In the genomic region with DNA sequence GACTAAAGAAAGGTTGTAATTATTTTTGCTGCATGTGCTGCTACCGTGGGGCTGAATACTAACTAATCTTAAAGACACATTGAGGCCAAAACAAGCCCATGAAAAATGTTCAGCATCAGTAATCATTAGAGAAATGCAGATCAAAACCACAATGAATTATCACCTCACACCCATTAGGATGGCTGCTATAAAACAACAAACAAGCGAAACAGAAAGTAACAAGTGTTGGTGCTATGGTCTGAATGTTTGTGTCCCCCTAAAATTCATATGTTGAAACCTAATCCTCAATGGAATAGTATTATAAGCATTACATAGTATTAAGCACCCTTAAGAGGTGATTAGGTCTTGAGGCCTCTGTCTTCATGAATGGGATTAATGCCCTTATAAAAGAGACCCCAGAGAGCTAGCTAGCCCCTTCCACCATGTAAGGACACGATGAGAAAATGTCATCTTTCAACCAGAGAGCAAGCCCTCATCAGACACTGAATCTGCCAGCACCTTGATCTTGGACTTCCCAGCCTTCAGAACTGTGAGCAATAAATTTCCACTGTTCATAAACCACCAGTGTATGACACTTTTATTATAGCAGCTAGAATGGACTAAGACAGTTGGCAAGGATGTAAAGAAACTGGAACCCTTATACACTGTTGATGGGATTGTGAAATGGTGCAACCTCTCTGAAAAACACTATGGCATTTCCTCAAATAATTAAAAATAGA, we compare ENCODE assay signal across 17 cellular contexts.
"Had no signal": no experiment of that assay in that cellular context is flagged by ENCODE, and none has a peak within 500 bp of the region (broad histone marks: within the 10 kb centered on the region; RNA-seq: fewer than 3 reads in every experiment).

No MANE protein-coding gene starts in this region.

- H3K9me3 ChIP-seq: ovary, sigmoid colon, spleen, stomach, testis, upper lobe of right lung had no signal

- H3K9me3 Mint-ChIP-seq: activated B cell treated with CpG ODN at 0.5 μM for 24 hours; activated CD4-positive, alpha-beta T cell treated with anti-CD3 and anti-CD28 coated beads, Interleukin-2, amount 10 ng/mL, durations not matched to agents 24 days and 14 days had no signal

- H3K4me3 ChIP-seq: lung, ovary, sigmoid colon, spleen, stomach, testis, upper lobe of right lung had no signal

- DNase-seq: activated B cell treated with CpG ODN at 0.5 μM for 24 hours; activated CD4-positive, alpha-beta T cell treated with anti-CD3 and anti-CD28 coated beads, Interleukin-2, amount 10 ng/mL, durations not matched to agents 24 days and 14 days; activated gamma-delta T cell treated with Interleukin-2 at 50 U/mL for 16 hours; amniotic stem cell; cortex of kidney; effector CD4-positive, alpha-beta T cell; foreskin fibroblast; midbrain; ovary; sigmoid colon; spleen; stimulated activated CD4-positive, alpha-beta T cell treated with anti-CD3 and anti-CD28 coated beads, Interleukin-1b, Interleukin-23, amount 100 ng/mL, for 48 hours; stomach; testis; upper lobe of right lung had no signal

- H3K27me3 Mint-ChIP-seq: activated naive CD8-positive, alpha-beta T cell had no signal

- ATAC-seq: upper lobe of right lung had no signal

- H3K27me3 ChIP-seq: ovary, sigmoid colon, spleen, stomach, testis, upper lobe of right lung had no signal

- H3K4me1 Mint-ChIP-seq: activated B cell treated with CpG ODN at 0.5 μM for 24 hours had no signal

- H3K36me3 ChIP-seq: ovary, sigmoid colon, spleen, stomach, upper lobe of right lung had no signal

- H3K4me3 Mint-ChIP-seq: activated B cell treated with CpG ODN at 0.5 μM for 24 hours; activated CD4-positive, alpha-beta T cell treated with anti-CD3 and anti-CD28 coated beads, Interleukin-2, amount 10 ng/mL, durations not matched to agents 24 days and 14 days; activated naive CD8-positive, alpha-beta T cell had no signal

- H3K27ac Mint-ChIP-seq: activated B cell treated with CpG ODN at 0.5 μM for 24 hours; activated CD4-positive, alpha-beta T cell treated with anti-CD3 and anti-CD28 coated beads, Interleukin-2, amount 10 ng/mL, durations not matched to agents 24 days and 14 days; activated naive CD8-positive, alpha-beta T cell had no signal

- H3K27ac ChIP-seq: ovary, sigmoid colon, spleen, stomach, testis, upper lobe of right lung had no signal

- H3K4me1 ChIP-seq: sigmoid colon, spleen, stomach, upper lobe of right lung had no signal
